In genomic region chr1:184860985-184861754, GRCh38 we compare ENCODE assay signal across 8 cellular contexts.
DNase-seq lines count a peak whose midpoint lies in the region; ATAC-seq and TF ChIP-seq lines count a peak whose summit lies in the region.
"Had no signal": no experiment of that assay in that cellular context is flagged by ENCODE, and none has a peak within 500 bp of the region (broad histone marks: within the 10 kb centered on the region; RNA-seq: fewer than 3 reads in every experiment).

No MANE protein-coding gene starts in this region.

- CTCF ChIA-PET in naive thymus-derived CD4-positive, alpha-beta T cell (lab: Charles Lee) = no interaction called here

- no peak overlapping the region for H3K4me3 ChIP-seq in naive thymus-derived CD4-positive, alpha-beta T cell (ENCODE audit: low read length)

- no peaks in the 10 kb centered on the region for H3K27me3 ChIP-seq in naive thymus-derived CD4-positive, alpha-beta T cell (ENCODE audit: control insufficient read depth in 2 of 2, insufficient read depth in 2 of 2, low read length in 2 of 2)

- no peaks in the 10 kb centered on the region for H3K36me3 ChIP-seq in naive thymus-derived CD4-positive, alpha-beta T cell (ENCODE audit: control insufficient read depth in 2 of 3, insufficient read depth in 3 of 3, low read length in 3 of 3)

- H3K4me1 Mint-ChIP-seq in chondrocyte (ENCODE audit: low read depth) = no peaks in the 10 kb centered on the region
- H3K4me1 Mint-ChIP-seq in naive thymus-derived CD4-positive, alpha-beta T cell = peaks cover 0 to 22% (median 4%) of the 10 kb centered on the region in 7 donors

- DNase-seq in NCI-H2171 treated with DMSO at 0.1 percent for 48 hours (lab: John Stamatoyannopoulos, UW) (peak; percentile 94), myocyte (ENCODE audit: low read depth) (peak; percentile 83), chondrocyte (ENCODE audit: low spot score) (no peak), GM03348 (ENCODE audit: low spot score) (no peak)
- DNase-seq in naive thymus-derived CD4-positive, alpha-beta T cell = no peak

- H3K27ac Mint-ChIP-seq in chondrocyte (ENCODE audit: unreplicated experiment) = no peak overlapping the region
- H3K27ac Mint-ChIP-seq in naive thymus-derived CD4-positive, alpha-beta T cell = peak overlapping the region in 1 of 9 donors; percentile 13

- no peaks in the 10 kb centered on the region for H3K9me3 ChIP-seq in naive thymus-derived CD4-positive, alpha-beta T cell (ENCODE audit: control insufficient read depth in 2 of 3, low read length in 3 of 3)

- peaks cover 16% of the 10 kb centered on the region for H3K36me3 Mint-ChIP-seq in chondrocyte (ENCODE audit: low read depth)
- peaks cover 0 to 22% (median 0%) of the 10 kb centered on the region in 5 donors for H3K36me3 Mint-ChIP-seq in naive thymus-derived CD4-positive, alpha-beta T cell

- no peak overlapping the region for H3K27ac ChIP-seq in naive thymus-derived CD4-positive, alpha-beta T cell (ENCODE audit: low read depth, low read length)

- POLR2A ChIA-PET in naive thymus-derived CD4-positive, alpha-beta T cell (lab: Charles Lee) = no interaction called here

- peak; percentile 80 for ATAC-seq in GM19035 (IDR thresholded peaks at IDR 0.05; ENCODE audit: unreplicated experiment)
- ATAC-seq in HG02623 (IDR thresholded peaks at IDR 0.05; ENCODE audit: unreplicated experiment) = peak; percentile 88
- no peak for ATAC-seq in naive thymus-derived CD4-positive, alpha-beta T cell
- ATAC-seq: Panc1 had no signal

- H3K9me3 Mint-ChIP-seq in chondrocyte (ENCODE audit: low read depth) = peaks cover 3% of the 10 kb centered on the region
- H3K9me3 Mint-ChIP-seq in naive thymus-derived CD4-positive, alpha-beta T cell = peaks cover 0 to 3% (median 0%) of the 10 kb centered on the region in 11 donors

- H3K27me3 Mint-ChIP-seq in chondrocyte (ENCODE audit: low read depth) = no peaks in the 10 kb centered on the region
- peaks cover 0 to 12% (median 4%) of the 10 kb centered on the region in 5 donors for H3K27me3 Mint-ChIP-seq in naive thymus-derived CD4-positive, alpha-beta T cell

- intact Hi-C loops in naive thymus-derived CD4-positive, alpha-beta T cell (cut with micrococcal nuclease) = no loop called here

- peaks cover 0 to 4% of the 10 kb centered on the region in 2 donors for H3K4me1 ChIP-seq in naive thymus-derived CD4-positive, alpha-beta T cell (ENCODE audit: control insufficient read depth in 2 of 2, insufficient read depth in 2 of 2, low read length in 2 of 2)

- H3K4me3 Mint-ChIP-seq in chondrocyte (ENCODE audit: unreplicated experiment) = no peak overlapping the region
- no peak overlapping the region for H3K4me3 Mint-ChIP-seq in naive thymus-derived CD4-positive, alpha-beta T cell

- no peak for TF ChIP-seq CTCF in chondrocyte (IDR thresholded peaks at IDR 0.05)

Comparison
In these comparisons a context has a peak if more than half of its experiments do, and no peak if none do; other contexts are left out.
1. DNase-seq: peak in NCI-H2171 treated with DMSO at 0.1 percent for 48 hours (single experiment) and myocyte (single experiment); none in chondrocyte (single experiment), naive thymus-derived CD4-positive, alpha-beta T cell (0 of 9) and GM03348 (single experiment).